Comparison of ENCODE assay signal across 1 cellular context in genomic region chr2:230184727-230185578, GRCh38.
TF ChIP-seq lines count a peak whose summit lies in the region.

No MANE protein-coding gene starts in this region.

TF ChIP-seq in GM12878, 131 proteins besides CTCF, POLR2A, EP300 and RAD21:
- TF ChIP-seq ZNF592 (IDR thresholded peaks at IDR 0.05) (no peak), ZBTB40 (IDR thresholded peaks at IDR 0.05; ENCODE audit: borderline replicate concordance) (peak; percentile 35; the same call in 1 of the 2 replicates)
